1 cellular context compared by ENCODE assay signal in the genomic region with DNA sequence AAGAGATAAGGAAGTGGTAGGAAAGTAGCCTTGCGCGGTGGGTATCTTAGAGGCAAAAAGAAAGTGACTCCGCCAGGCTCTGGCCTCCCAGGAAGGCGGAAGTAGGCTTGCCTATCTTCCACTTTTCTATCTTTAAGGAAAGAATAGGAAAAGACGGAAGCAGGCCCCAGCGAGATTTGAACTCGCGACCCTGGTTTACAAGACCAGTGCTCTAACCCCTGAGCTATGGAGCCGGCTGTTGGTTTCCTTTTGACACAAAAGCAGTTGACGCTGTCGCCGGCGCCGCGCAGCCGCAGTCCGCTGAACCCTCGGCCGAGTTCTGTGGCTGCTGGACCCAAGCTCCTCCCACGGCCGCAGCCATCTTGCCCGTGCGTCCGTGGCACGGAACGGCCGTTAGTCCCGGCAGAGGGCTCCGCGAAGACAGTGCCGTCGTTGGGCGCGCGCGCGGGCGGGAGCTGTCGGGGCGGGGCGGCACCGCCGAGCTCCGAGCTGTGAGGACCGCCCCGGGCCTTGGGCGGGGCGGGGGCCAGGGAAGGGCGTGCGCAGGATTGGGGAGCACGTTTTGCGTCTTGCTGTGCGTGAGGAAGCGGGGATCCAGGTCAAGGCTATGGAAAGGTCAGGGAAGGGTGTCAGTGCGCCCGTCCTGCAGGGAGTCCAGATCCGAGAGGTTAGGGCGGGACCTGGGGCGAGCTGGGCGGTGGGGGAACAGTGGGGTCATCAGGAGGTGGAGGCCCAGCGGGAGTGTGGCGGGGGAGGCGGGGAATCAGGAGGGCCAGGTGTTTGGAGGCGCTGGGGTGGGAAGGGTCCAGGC.
TF ChIP-seq lines count a peak whose summit lies in the region.

No MANE protein-coding gene starts in this region.

TF ChIP-seq in HepG2, 621 proteins besides CTCF, POLR2A, EP300 and RAD21 (continued from another document and continues in another):
- peak; percentile 64 for TF ChIP-seq ZNF431 (CRISPR knock-in tag; IDR thresholded peaks at IDR 0.05; ENCODE audit: borderline replicate concordance, low read depth)
- peak; percentile 75; the same call in 1 of the 2 replicates for TF ChIP-seq ZC3H13 (CRISPR knock-in tag; IDR thresholded peaks at IDR 0.05)
- TF ChIP-seq, protein P1, sequence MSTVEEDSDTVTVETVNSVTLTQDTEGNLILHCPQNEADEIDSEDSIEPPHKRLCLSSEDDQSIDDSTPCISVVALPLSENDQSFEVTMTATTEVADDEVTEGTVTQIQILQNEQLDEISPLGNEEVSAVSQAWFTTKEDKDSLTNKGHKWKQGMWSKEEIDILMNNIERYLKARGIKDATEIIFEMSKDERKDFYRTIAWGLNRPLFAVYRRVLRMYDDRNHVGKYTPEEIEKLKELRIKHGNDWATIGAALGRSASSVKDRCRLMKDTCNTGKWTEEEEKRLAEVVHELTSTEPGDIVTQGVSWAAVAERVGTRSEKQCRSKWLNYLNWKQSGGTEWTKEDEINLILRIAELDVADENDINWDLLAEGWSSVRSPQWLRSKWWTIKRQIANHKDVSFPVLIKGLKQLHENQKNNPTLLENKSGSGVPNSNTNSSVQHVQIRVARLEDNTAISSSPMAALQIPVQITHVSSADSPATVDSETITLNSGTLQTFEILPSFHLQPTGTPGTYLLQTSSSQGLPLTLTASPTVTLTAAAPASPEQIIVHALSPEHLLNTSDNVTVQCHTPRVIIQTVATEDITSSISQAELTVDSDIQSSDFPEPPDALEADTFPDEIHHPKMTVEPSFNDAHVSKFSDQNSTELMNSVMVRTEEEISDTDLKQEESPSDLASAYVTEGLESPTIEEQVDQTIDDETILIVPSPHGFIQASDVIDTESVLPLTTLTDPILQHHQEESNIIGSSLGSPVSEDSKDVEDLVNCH (CRISPR knock-in tag; IDR thresholded peaks at IDR 0.05), result no peak
- TF ChIP-seq ZNF441 (CRISPR knock-in tag; IDR thresholded peaks at IDR 0.05; ENCODE audit: borderline replicate concordance), result 0 out of 2 replicates have a peak, but pooled peaks have one; percentile 14
- TF ChIP-seq, protein P2, sequence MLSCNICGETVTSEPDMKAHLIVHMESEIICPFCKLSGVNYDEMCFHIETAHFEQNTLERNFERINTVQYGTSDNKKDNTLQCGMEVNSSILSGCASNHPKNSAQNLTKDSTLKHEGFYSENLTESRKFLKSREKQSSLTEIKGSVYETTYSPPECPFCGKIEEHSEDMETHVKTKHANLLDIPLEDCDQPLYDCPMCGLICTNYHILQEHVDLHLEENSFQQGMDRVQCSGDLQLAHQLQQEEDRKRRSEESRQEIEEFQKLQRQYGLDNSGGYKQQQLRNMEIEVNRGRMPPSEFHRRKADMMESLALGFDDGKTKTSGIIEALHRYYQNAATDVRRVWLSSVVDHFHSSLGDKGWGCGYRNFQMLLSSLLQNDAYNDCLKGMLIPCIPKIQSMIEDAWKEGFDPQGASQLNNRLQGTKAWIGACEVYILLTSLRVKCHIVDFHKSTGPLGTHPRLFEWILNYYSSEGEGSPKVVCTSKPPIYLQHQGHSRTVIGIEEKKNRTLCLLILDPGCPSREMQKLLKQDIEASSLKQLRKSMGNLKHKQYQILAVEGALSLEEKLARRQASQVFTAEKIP (CRISPR knock-in tag; IDR thresholded peaks at IDR 0.05; ENCODE audit: borderline replicate concordance), result no peak
- TF ChIP-seq MIER3 (CRISPR knock-in tag; IDR thresholded peaks at IDR 0.05; ENCODE audit: borderline replicate concordance), result 0 out of 2 replicates have a peak, but pooled peaks have one; percentile 41
- peak; percentile 62; the same call in 1 of the 2 replicates for TF ChIP-seq RXRB (CRISPR knock-in tag; IDR thresholded peaks at IDR 0.05; ENCODE audit: borderline replicate concordance)
- peak; percentile 79 for TF ChIP-seq REL (CRISPR knock-in tag; conservative IDR thresholded peaks at IDR 0.05)
- TF ChIP-seq, protein P3, sequence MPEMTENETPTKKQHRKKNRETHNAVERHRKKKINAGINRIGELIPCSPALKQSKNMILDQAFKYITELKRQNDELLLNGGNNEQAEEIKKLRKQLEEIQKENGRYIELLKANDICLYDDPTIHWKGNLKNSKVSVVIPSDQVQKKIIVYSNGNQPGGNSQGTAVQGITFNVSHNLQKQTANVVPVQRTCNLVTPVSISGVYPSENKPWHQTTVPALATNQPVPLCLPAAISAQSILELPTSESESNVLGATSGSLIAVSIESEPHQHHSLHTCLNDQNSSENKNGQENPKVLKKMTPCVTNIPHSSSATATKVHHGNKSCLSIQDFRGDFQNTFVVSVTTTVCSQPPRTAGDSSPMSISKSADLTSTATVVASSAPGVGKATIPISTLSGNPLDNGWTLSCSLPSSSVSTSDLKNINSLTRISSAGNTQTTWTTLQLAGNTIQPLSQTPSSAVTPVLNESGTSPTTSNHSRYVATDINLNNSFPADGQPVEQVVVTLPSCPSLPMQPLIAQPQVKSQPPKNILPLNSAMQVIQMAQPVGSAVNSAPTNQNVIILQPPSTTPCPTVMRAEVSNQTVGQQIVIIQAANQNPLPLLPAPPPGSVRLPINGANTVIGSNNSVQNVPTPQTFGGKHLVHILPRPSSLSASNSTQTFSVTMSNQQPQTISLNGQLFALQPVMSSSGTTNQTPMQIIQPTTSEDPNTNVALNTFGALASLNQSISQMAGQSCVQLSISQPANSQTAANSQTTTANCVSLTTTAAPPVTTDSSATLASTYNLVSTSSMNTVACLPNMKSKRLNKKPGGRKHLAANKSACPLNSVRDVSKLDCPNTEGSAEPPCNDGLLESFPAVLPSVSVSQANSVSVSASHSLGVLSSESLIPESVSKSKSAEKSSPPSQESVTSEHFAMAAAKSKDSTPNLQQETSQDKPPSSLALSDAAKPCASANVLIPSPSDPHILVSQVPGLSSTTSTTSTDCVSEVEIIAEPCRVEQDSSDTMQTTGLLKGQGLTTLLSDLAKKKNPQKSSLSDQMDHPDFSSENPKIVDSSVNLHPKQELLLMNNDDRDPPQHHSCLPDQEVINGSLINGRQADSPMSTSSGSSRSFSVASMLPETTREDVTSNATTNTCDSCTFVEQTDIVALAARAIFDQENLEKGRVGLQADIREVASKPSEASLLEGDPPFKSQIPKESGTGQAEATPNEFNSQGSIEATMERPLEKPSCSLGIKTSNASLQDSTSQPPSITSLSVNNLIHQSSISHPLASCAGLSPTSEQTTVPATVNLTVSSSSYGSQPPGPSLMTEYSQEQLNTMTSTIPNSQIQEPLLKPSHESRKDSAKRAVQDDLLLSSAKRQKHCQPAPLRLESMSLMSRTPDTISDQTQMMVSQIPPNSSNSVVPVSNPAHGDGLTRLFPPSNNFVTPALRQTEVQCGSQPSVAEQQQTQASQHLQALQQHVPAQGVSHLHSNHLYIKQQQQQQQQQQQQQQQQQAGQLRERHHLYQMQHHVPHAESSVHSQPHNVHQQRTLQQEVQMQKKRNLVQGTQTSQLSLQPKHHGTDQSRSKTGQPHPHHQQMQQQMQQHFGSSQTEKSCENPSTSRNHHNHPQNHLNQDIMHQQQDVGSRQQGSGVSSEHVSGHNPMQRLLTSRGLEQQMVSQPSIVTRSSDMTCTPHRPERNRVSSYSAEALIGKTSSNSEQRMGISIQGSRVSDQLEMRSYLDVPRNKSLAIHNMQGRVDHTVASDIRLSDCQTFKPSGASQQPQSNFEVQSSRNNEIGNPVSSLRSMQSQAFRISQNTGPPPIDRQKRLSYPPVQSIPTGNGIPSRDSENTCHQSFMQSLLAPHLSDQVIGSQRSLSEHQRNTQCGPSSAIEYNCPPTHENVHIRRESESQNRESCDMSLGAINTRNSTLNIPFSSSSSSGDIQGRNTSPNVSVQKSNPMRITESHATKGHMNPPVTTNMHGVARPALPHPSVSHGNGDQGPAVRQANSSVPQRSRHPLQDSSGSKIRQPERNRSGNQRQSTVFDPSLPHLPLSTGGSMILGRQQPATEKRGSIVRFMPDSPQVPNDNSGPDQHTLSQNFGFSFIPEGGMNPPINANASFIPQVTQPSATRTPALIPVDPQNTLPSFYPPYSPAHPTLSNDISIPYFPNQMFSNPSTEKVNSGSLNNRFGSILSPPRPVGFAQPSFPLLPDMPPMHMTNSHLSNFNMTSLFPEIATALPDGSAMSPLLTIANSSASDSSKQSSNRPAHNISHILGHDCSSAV (CRISPR knock-in tag; IDR thresholded peaks at IDR 0.05; ENCODE audit: borderline replicate concordance), result peak; percentile 21; the same call in 1 of the 2 replicates
- no peak for TF ChIP-seq ZNF251 (CRISPR knock-in tag; IDR thresholded peaks at IDR 0.05)
- TF ChIP-seq ZNF607 (CRISPR knock-in tag; IDR thresholded peaks at IDR 0.05; ENCODE audit: borderline replicate concordance), result peak; percentile 77
- TF ChIP-seq FLYWCH1 (CRISPR knock-in tag; IDR thresholded peaks at IDR 0.05), result peak; percentile 84; the same call in 1 of the 2 replicates
- no peak; the same call in 1 of the 2 replicates for TF ChIP-seq SIX1 (CRISPR knock-in tag; IDR thresholded peaks at IDR 0.05; ENCODE audit: borderline replicate concordance)
- peak; percentile 83 for TF ChIP-seq SPEN (CRISPR knock-in tag; IDR thresholded peaks at IDR 0.05; ENCODE audit: low read depth)
- TF ChIP-seq ZNF350 (CRISPR knock-in tag; IDR thresholded peaks at IDR 0.05; ENCODE audit: borderline replicate concordance, low read depth), result peak; percentile 67
- TF ChIP-seq, protein P4, sequence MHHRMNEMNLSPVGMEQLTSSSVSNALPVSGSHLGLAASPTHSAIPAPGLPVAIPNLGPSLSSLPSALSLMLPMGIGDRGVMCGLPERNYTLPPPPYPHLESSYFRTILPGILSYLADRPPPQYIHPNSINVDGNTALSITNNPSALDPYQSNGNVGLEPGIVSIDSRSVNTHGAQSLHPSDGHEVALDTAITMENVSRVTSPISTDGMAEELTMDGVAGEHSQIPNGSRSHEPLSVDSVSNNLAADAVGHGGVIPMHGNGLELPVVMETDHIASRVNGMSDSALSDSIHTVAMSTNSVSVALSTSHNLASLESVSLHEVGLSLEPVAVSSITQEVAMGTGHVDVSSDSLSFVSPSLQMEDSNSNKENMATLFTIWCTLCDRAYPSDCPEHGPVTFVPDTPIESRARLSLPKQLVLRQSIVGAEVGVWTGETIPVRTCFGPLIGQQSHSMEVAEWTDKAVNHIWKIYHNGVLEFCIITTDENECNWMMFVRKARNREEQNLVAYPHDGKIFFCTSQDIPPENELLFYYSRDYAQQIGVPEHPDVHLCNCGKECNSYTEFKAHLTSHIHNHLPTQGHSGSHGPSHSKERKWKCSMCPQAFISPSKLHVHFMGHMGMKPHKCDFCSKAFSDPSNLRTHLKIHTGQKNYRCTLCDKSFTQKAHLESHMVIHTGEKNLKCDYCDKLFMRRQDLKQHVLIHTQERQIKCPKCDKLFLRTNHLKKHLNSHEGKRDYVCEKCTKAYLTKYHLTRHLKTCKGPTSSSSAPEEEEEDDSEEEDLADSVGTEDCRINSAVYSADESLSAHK (CRISPR knock-in tag; IDR thresholded peaks at IDR 0.05; ENCODE audit: borderline replicate concordance), result no peak
- no peak for TF ChIP-seq FOXM1 (CRISPR knock-in tag; IDR thresholded peaks at IDR 0.05)
- peak; percentile 77; the same call in 1 of the 2 replicates for TF ChIP-seq ZFP90 (CRISPR knock-in tag; IDR thresholded peaks at IDR 0.05; ENCODE audit: borderline replicate concordance)
- TF ChIP-seq ZNF562 (CRISPR knock-in tag; IDR thresholded peaks at IDR 0.05; ENCODE audit: borderline replicate concordance), result no peak
- peak; percentile 89 for TF ChIP-seq ZNF263 (CRISPR knock-in tag; IDR thresholded peaks at IDR 0.05)
- peak; percentile 96 for TF ChIP-seq YY1 (IDR thresholded peaks at IDR 0.05; ENCODE audit: insufficient read depth, insufficient replicate concordance, low read depth, low read length)
- TF ChIP-seq NFIC (IDR thresholded peaks at IDR 0.05; ENCODE audit: low read length), result no peak
- TF ChIP-seq YEATS4 (CRISPR knock-in tag; IDR thresholded peaks at IDR 0.05; ENCODE audit: borderline replicate concordance), result peak; percentile 81
- peak; percentile 80 for TF ChIP-seq ELF1 (CRISPR knock-in tag; IDR thresholded peaks at IDR 0.05)
- no peak for TF ChIP-seq ZNF550 (CRISPR knock-in tag; IDR thresholded peaks at IDR 0.05; ENCODE audit: borderline replicate concordance)
- TF ChIP-seq, protein P5, sequence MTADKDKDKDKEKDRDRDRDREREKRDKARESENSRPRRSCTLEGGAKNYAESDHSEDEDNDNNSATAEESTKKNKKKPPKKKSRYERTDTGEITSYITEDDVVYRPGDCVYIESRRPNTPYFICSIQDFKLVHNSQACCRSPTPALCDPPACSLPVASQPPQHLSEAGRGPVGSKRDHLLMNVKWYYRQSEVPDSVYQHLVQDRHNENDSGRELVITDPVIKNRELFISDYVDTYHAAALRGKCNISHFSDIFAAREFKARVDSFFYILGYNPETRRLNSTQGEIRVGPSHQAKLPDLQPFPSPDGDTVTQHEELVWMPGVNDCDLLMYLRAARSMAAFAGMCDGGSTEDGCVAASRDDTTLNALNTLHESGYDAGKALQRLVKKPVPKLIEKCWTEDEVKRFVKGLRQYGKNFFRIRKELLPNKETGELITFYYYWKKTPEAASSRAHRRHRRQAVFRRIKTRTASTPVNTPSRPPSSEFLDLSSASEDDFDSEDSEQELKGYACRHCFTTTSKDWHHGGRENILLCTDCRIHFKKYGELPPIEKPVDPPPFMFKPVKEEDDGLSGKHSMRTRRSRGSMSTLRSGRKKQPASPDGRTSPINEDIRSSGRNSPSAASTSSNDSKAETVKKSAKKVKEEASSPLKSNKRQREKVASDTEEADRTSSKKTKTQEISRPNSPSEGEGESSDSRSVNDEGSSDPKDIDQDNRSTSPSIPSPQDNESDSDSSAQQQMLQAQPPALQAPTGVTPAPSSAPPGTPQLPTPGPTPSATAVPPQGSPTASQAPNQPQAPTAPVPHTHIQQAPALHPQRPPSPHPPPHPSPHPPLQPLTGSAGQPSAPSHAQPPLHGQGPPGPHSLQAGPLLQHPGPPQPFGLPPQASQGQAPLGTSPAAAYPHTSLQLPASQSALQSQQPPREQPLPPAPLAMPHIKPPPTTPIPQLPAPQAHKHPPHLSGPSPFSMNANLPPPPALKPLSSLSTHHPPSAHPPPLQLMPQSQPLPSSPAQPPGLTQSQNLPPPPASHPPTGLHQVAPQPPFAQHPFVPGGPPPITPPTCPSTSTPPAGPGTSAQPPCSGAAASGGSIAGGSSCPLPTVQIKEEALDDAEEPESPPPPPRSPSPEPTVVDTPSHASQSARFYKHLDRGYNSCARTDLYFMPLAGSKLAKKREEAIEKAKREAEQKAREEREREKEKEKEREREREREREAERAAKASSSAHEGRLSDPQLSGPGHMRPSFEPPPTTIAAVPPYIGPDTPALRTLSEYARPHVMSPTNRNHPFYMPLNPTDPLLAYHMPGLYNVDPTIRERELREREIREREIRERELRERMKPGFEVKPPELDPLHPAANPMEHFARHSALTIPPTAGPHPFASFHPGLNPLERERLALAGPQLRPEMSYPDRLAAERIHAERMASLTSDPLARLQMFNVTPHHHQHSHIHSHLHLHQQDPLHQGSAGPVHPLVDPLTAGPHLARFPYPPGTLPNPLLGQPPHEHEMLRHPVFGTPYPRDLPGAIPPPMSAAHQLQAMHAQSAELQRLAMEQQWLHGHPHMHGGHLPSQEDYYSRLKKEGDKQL (CRISPR knock-in tag; IDR thresholded peaks at IDR 0.05; ENCODE audit: low read depth), result no peak
- TF ChIP-seq AKAP8 (CRISPR knock-in tag; IDR thresholded peaks at IDR 0.05), result peak; percentile 93
- TF ChIP-seq, protein P6, sequence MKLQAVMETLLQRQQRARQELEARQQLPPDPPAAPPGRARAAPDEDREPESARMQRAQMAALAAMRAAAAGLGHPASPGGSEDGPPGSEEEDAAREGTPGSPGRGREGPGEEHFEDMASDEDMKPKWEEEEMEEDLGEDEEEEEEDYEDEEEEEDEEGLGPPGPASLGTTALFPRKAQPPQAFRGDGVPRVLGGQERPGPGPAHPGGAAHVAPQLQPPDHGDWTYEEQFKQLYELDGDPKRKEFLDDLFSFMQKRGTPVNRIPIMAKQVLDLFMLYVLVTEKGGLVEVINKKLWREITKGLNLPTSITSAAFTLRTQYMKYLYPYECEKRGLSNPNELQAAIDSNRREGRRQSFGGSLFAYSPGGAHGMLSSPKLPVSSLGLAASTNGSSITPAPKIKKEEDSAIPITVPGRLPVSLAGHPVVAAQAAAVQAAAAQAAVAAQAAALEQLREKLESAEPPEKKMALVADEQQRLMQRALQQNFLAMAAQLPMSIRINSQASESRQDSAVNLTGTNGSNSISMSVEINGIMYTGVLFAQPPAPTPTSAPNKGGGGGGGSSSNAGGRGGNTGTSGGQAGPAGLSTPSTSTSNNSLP (IDR thresholded peaks at IDR 0.05; ENCODE audit: low read depth, low read length), result no peak
- no peak for TF ChIP-seq JARID2 (CRISPR knock-in tag; IDR thresholded peaks at IDR 0.05; ENCODE audit: insufficient replicate concordance)
